Comparison of ENCODE assay signal across 15 cellular contexts in genomic region chr4:45438047-45438446, GRCh38.
"Had no signal": no experiment of that assay in that cellular context is flagged by ENCODE, and none has a peak within 500 bp of the region (broad histone marks: within the 10 kb centered on the region; RNA-seq: fewer than 3 reads in every experiment).

No MANE protein-coding gene starts in this region.

- H3K36me3 ChIP-seq: esophagus muscularis mucosa, right lobe of liver, spleen, transverse colon had no signal

- H3K4me3 ChIP-seq: esophagus muscularis mucosa, right lobe of liver, spleen, transverse colon had no signal

- H3K27ac ChIP-seq: esophagus muscularis mucosa, right lobe of liver, spleen, transverse colon, VCaP had no signal

- H3K27me3 ChIP-seq: esophagus muscularis mucosa, right lobe of liver, spleen, transverse colon had no signal

- DNase-seq: activated CD4-positive, alpha-beta T cell treated with anti-CD3 and anti-CD28 coated beads for 4 hours; activated CD8-positive, alpha-beta memory T cell treated with anti-CD3 and anti-CD28 coated beads, Interleukin-2, amount 50 U/mL, for 48 hours; activated CD8-positive, alpha-beta T cell treated with anti-CD3 and anti-CD28 coated beads, Interleukin-2, amount 10 ng/mL, durations not matched to agents 7 days and 5 days; cerebellar nuclear complex; dermis blood vessel endothelial cell; endodermal cell; foreskin fibroblast; right lobe of liver; spleen; stimulated activated CD4-positive, alpha-beta T cell treated with anti-CD3 and anti-CD28 coated beads, Interleukin-1b, Interleukin-23, amount 100 ng/mL, for 48 hours; stimulated activated naive B cell treated with anti-CD40 and anti-IgM and Interleukin-4, amounts not matched to agents 10 μg/mL and 1 μg/mL and 100 μg/mL, for 72 hours; T1000; transverse colon had no signal

- H3K9me3 ChIP-seq: esophagus muscularis mucosa, right lobe of liver, spleen, transverse colon had no signal

- ATAC-seq: activated CD8-positive, alpha-beta T cell treated with anti-CD3 and anti-CD28 coated beads, Interleukin-2, amount 10 ng/mL, durations not matched to agents 7 days and 5 days; right lobe of liver; stimulated activated naive B cell treated with anti-CD40 and anti-IgM and Interleukin-4, amounts not matched to agents 10 μg/mL and 1 μg/mL and 100 μg/mL, for 72 hours had no signal
